Comparison of ENCODE assay signal across 24 cellular contexts in the genomic region with DNA sequence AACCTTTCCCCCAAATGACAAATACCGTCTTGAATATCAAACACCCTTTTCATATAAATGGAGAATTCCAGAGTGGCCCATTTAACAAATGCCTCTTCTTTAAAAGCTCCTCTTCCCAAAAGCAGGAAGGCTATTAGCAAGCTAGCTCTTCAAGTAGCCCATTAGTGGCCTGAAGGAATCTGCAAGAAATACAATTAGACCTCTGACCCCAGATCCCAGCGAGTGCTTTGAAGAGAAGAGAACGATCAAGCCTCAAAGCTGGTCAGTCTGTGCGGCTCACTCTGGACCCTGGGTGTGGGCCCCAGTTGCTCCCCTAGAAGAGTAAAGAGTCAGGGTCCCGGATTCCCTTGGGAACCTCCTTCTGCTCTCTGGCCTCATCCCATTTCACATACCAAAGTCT.
"Had no signal": no experiment of that assay in that cellular context is flagged by ENCODE, and none has a peak within 500 bp of the region (broad histone marks: within the 10 kb centered on the region; RNA-seq: fewer than 3 reads in every experiment).

No MANE protein-coding gene starts in this region.

- H3K36me3 Mint-ChIP-seq: activated naive CD4-positive, alpha-beta T cell treated with anti-CD3 and anti-CD28 coated beads, Interleukin-2, amount 50 U/mL, for 72 hours; mesothelial cell of epicardium; naive B cell; stimulated activated memory B cell treated with anti-CD40 and anti-IgM and Interleukin-4, amounts not matched to agents 10 μg/mL and 1 μg/mL and 100 μg/mL, for 72 hours had no signal

- H3K9me3 Mint-ChIP-seq: stimulated activated naive CD8-positive, alpha-beta T cell treated with anti-CD3 and anti-CD28 coated beads, Interleukin-15, amount 100 ng/mL, for 72 hours; T-helper 2 cell treated with Interferon-gamma antibody and Interleukin-4, amounts not matched to agents 5 μg/mL and 100 μg/mL, for 36 hours had no signal

- H3K27me3 Mint-ChIP-seq: stimulated activated memory B cell treated with anti-CD40 and anti-IgM and Interleukin-4, amounts not matched to agents 10 μg/mL and 1 μg/mL and 100 μg/mL, for 72 hours had no signal

- H3K4me1 Mint-ChIP-seq: central memory CD8-positive, alpha-beta T cell; naive B cell; stimulated activated memory B cell treated with anti-CD40 and anti-IgM and Interleukin-4, amounts not matched to agents 10 μg/mL and 1 μg/mL and 100 μg/mL, for 72 hours; stimulated activated naive CD8-positive, alpha-beta T cell treated with anti-CD3 and anti-CD28 coated beads, Interleukin-15, amount 100 ng/mL, for 72 hours had no signal

- H3K27ac Mint-ChIP-seq: activated naive CD4-positive, alpha-beta T cell treated with anti-CD3 and anti-CD28 coated beads, Interleukin-2, amount 50 U/mL, for 72 hours; activated T-cell treated with anti-CD3 and anti-CD28 coated beads, Interleukin-2, amount 50 U/mL, for 72 hours; mesothelial cell of epicardium; naive B cell; progenitor cell of endocrine pancreas; stimulated activated memory B cell treated with anti-CD40 and anti-IgM and Interleukin-4, amounts not matched to agents 10 μg/mL and 1 μg/mL and 100 μg/mL, for 72 hours; stimulated activated naive CD8-positive, alpha-beta T cell treated with anti-CD3 and anti-CD28 coated beads, Interleukin-15, amount 100 ng/mL, for 72 hours; T-helper 2 cell treated with Interferon-gamma antibody and Interleukin-4, amounts not matched to agents 5 μg/mL and 100 μg/mL, for 36 hours had no signal

- H3K4me3 Mint-ChIP-seq: activated T-cell treated with anti-CD3 and anti-CD28 coated beads, Interleukin-2, amount 50 U/mL, for 72 hours; central memory CD8-positive, alpha-beta T cell; mesothelial cell of epicardium; naive B cell; stimulated activated memory B cell treated with anti-CD40 and anti-IgM and Interleukin-4, amounts not matched to agents 10 μg/mL and 1 μg/mL and 100 μg/mL, for 72 hours; stimulated activated naive CD8-positive, alpha-beta T cell treated with anti-CD3 and anti-CD28 coated beads, Interleukin-15, amount 100 ng/mL, for 72 hours; T-helper 2 cell treated with Interferon-gamma antibody and Interleukin-4, amounts not matched to agents 5 μg/mL and 100 μg/mL, for 36 hours had no signal

- DNase-seq: activated CD4-positive, alpha-beta T cell treated with anti-CD3 and anti-CD28 coated beads for 4 hours; activated CD4-positive, alpha-beta T cell treated with anti-CD3 and anti-CD28 coated beads, Interleukin-2, amount 50 U/mL, for 4 hours; activated CD4-positive, CD25-positive, alpha-beta regulatory T cell; activated naive CD4-positive, alpha-beta T cell; activated T-cell treated with anti-CD3 and anti-CD28 coated beads for 4 hours; activated T-cell treated with anti-CD3 and anti-CD28 coated beads, Interleukin-2, amount 50 U/mL, for 72 hours; anterior cingulate cortex; dermis blood vessel endothelial cell; effector CD4-positive, alpha-beta T cell; left ventricle myocardium inferior; naive B cell; small intestine; stimulated activated CD4-positive, alpha-beta T cell treated with anti-CD3 and anti-CD28 coated beads, Interleukin-4, amount 100 ng/mL, for 24 hours; stimulated activated CD8-positive, alpha-beta memory T cell treated with anti-CD3 and anti-CD28 coated beads, Interleukin-4, amount 100 ng/mL, for 48 hours; stimulated activated naive CD8-positive, alpha-beta T cell treated with anti-CD3 and anti-CD28 coated beads, Interleukin-15, amount 100 ng/mL, for 72 hours; substantia nigra; T-helper 1 cell; upper lobe of left lung had no signal
